Comparison of ENCODE assay signal across 10 cellular contexts in genomic region chr9:130421802-130422276, GRCh38. TPM values are rescaled to one million over a fixed set of nuclear protein-coding genes. Genes with fewer than 3 reads are reported as not detected.
DNase-seq lines count a peak whose midpoint lies in the region; ATAC-seq and TF ChIP-seq lines count a peak whose summit lies in the region.
"Had no signal": no experiment of that assay in that cellular context is flagged by ENCODE, and none has a peak within 500 bp of the region (broad histone marks: within the 10 kb centered on the region; RNA-seq: fewer than 3 reads in every experiment).

No MANE protein-coding gene starts in this region.

- H3K14ac ChIP-seq in neuronal stem cell (ENCODE audit: low read length): no peak overlapping the region

- H4K91ac ChIP-seq in neuronal stem cell (ENCODE audit: low read depth, low read length, poor library complexity): no peak overlapping the region

- no peak overlapping the region for H3K4me2 ChIP-seq in hepatocyte
- H3K4me2 ChIP-seq in neuronal stem cell (ENCODE audit: insufficient read depth, low read length, poor library complexity, severe bottlenecking): no peak overlapping the region

- H2BK5ac ChIP-seq in neuronal stem cell (ENCODE audit: low read length): no peak overlapping the region

- H3K79me1 ChIP-seq in neuronal stem cell (ENCODE audit: low read depth, low read length): no peaks in the 10 kb centered on the region

- no peak overlapping the region for H4K8ac ChIP-seq in neuronal stem cell (ENCODE audit: low read depth, low read length)

- H3K4me1 Mint-ChIP-seq in CD4-positive, alpha-beta memory T cell: peaks cover 0 to 1% (median 0%) of the 10 kb centered on the region in 4 donors

- no peak overlapping the region for H3K4me3 Mint-ChIP-seq in CD4-positive, alpha-beta memory T cell
- H3K4me3 Mint-ChIP-seq: CD8-positive, alpha-beta T cell had no signal

- H2AK5ac ChIP-seq in neuronal stem cell (ENCODE audit: low read depth, low read length): no peak overlapping the region

- no peaks in the 10 kb centered on the region for H3K79me2 ChIP-seq in hepatocyte

- H3K4me1 ChIP-seq in HUES64 (ENCODE audit: insufficient read depth, low read length) (peaks cover 17% of the 10 kb centered on the region), hepatocyte (ENCODE audit: insufficient read depth) (peaks cover 19% of the 10 kb centered on the region), neuronal stem cell (ENCODE audit: control insufficient read depth in 2 of 2, insufficient read depth in 1 of 2, low read depth in 1 of 2, low read length in 2 of 2) (peaks cover 0 to 2% of the 10 kb centered on the region in 2 donors), left lung (peaks cover 0 to under 1% of the 10 kb centered on the region in 2 donors)
- no peaks in the 10 kb centered on the region for H3K4me1 ChIP-seq in CD4-positive, alpha-beta memory T cell (ENCODE audit: insufficient read depth, low read length)
- H3K4me1 ChIP-seq: upper lobe of right lung had no signal

- DNase-seq in AG09309 (ENCODE audit: low read depth) (peak; percentile 45), SHP77 (lab: John Stamatoyannopoulos, UW) (peak; percentile 77 to 87), hepatocyte (ENCODE audit: low spot score) (peak; percentile 36), neuronal stem cell (ENCODE audit: low spot score) (no peak), left lung (no peak), C1 segment of cervical spinal cord (lab: John Stamatoyannopoulos, UW) (no peak)
- DNase-seq in CD4-positive, alpha-beta memory T cell: no peak
- DNase-seq: CD8-positive, alpha-beta T cell; upper lobe of right lung had no signal

- no peaks in the 10 kb centered on the region for H3K36me3 ChIP-seq in HUES64 (ENCODE audit: insufficient read depth, low read length)
- H3K36me3 ChIP-seq in hepatocyte (replicated peaks; ENCODE audit: insufficient read depth, low read depth): no peaks in the 10 kb centered on the region
- H3K36me3 ChIP-seq in neuronal stem cell (replicated peaks in 1 of 2; ENCODE audit: control insufficient read depth in 2 of 2, insufficient read depth in 2 of 2, low read length in 2 of 2): no peaks in the 10 kb centered on the region
- no peaks in the 10 kb centered on the region for H3K36me3 ChIP-seq in left lung
- H3K36me3 ChIP-seq in CD4-positive, alpha-beta memory T cell (ENCODE audit: insufficient read depth, low read length): no peaks in the 10 kb centered on the region
- H3K36me3 ChIP-seq: upper lobe of right lung had no signal

- 47% methylated on average over 13 of the region's 13 CpGs for WGBS in HUES64
- WGBS in hepatocyte (ENCODE audit: low lambda C conversion rate, missing lambda C conversion rate): 62% methylated on average over 13 of the region's 13 CpGs
- WGBS in neuronal stem cell (ENCODE audit: extremely low coverage in 2 of 2, insufficient read length in 2 of 2, insufficient replicate concordance in 1 of 2), 2 donors: no CpG with 5 or more reads among the region's 13 CpGs

- no peaks in the 10 kb centered on the region for H4K20me1 ChIP-seq in hepatocyte (ENCODE audit: insufficient read depth, poor library complexity, severe bottlenecking)

- no peak overlapping the region for H3K18ac ChIP-seq in neuronal stem cell (ENCODE audit: low read length)

- H3K36me3 Mint-ChIP-seq in CD4-positive, alpha-beta memory T cell: no peaks in the 10 kb centered on the region
- H3K36me3 Mint-ChIP-seq: CD8-positive, alpha-beta T cell had no signal

- no peak overlapping the region for H3K27ac Mint-ChIP-seq in CD4-positive, alpha-beta memory T cell
- H3K27ac Mint-ChIP-seq: CD8-positive, alpha-beta T cell had no signal

- H3K9me3 ChIP-seq in HUES64 (ENCODE audit: insufficient read depth, low read depth, low read length) (no peaks in the 10 kb centered on the region), hepatocyte (ENCODE audit: low read depth) (no peaks in the 10 kb centered on the region), neuronal stem cell (replicated peaks in 1 of 2; ENCODE audit: control insufficient read depth in 2 of 2, insufficient read depth in 1 of 2, low read depth in 1 of 2, low read length in 2 of 2) (peaks cover 0 to 6% of the 10 kb centered on the region in 2 donors), left lung (no peaks in the 10 kb centered on the region)
- H3K9me3 ChIP-seq in CD4-positive, alpha-beta memory T cell (ENCODE audit: control insufficient read depth in 1 of 2, low read length in 2 of 2): no peaks in the 10 kb centered on the region
- H3K9me3 ChIP-seq: upper lobe of right lung had no signal

- POLR2A ChIA-PET in CD4-positive, alpha-beta memory T cell (lab: Charles Lee; ENCODE audit: partially characterized antibody): no interaction called here

- CTCF ChIA-PET in CD4-positive, alpha-beta memory T cell (lab: Charles Lee; ENCODE audit: partially characterized antibody): no interaction called here

- H3K27me3 ChIP-seq in HUES64 (ENCODE audit: insufficient read depth, low read length): no peaks in the 10 kb centered on the region
- H3K27me3 ChIP-seq in hepatocyte: no peaks in the 10 kb centered on the region
- H3K27me3 ChIP-seq in neuronal stem cell (ENCODE audit: control insufficient read depth in 3 of 3, insufficient read depth in 3 of 3, low read depth in 1 of 3, low read length in 3 of 3): peaks cover 0 to 39% (median 0%) of the 10 kb centered on the region in 3 experiments
- no peaks in the 10 kb centered on the region for H3K27me3 ChIP-seq in left lung
- H3K27me3 ChIP-seq in CD4-positive, alpha-beta memory T cell (ENCODE audit: insufficient read depth, low read length): no peaks in the 10 kb centered on the region
- H3K27me3 ChIP-seq: upper lobe of right lung had no signal

- no peak overlapping the region for H2BK15ac ChIP-seq in neuronal stem cell (ENCODE audit: low read length)

- H3K9ac ChIP-seq in HUES64 (ENCODE audit: low read depth, low read length) (no peak overlapping the region; the same call in 1 of the 2 replicates), neuronal stem cell (ENCODE audit: low read depth, low read length, poor library complexity) (no peak overlapping the region)

- no peak overlapping the region for H2BK12ac ChIP-seq in neuronal stem cell (ENCODE audit: low read length)

- H3K27ac ChIP-seq in HUES64 (ENCODE audit: low read depth, low read length) (peak overlapping the region; percentile 32; the same call in 1 of the 2 replicates), hepatocyte (no peak overlapping the region), neuronal stem cell (replicated peaks; ENCODE audit: low read length) (no peak overlapping the region), left lung (no peak overlapping the region)
- no peak overlapping the region for H3K27ac ChIP-seq in CD4-positive, alpha-beta memory T cell (ENCODE audit: low read depth, low read length)
- H3K27ac ChIP-seq: upper lobe of right lung had no signal

- intact Hi-C loops in left lung (cut with DNase I): no loop called here
- intact Hi-C loops in CD4-positive, alpha-beta memory T cell (cut with micrococcal nuclease): no loop called here

- H3K23ac ChIP-seq in neuronal stem cell (ENCODE audit: low read depth, low read length, poor library complexity): no peak overlapping the region

- peaks cover 5 to 6% of the 10 kb centered on the region in 2 donors for H3K27me3 Mint-ChIP-seq in CD4-positive, alpha-beta memory T cell

- H3K9me3 Mint-ChIP-seq in CD4-positive, alpha-beta memory T cell: peaks cover 0 to 2% (median 0%) of the 10 kb centered on the region in 8 donors
- H3K9me3 Mint-ChIP-seq: CD8-positive, alpha-beta T cell had no signal

- H2AFZ ChIP-seq in hepatocyte: no peak overlapping the region
- no peak overlapping the region for H2AFZ ChIP-seq in neuronal stem cell (ENCODE audit: low read length)

- H3K9me2 ChIP-seq in hepatocyte (replicated peaks; ENCODE audit: insufficient read depth): no peaks in the 10 kb centered on the region

- no peak overlapping the region for H3K4ac ChIP-seq in neuronal stem cell (ENCODE audit: low read length)

- no peak for ATAC-seq in left lung
- ATAC-seq: CD8-positive, alpha-beta T cell; upper lobe of right lung had no signal

- H2BK120ac ChIP-seq in neuronal stem cell (ENCODE audit: low read depth, low read length): no peak overlapping the region

- no peak for TF ChIP-seq CTCF in AG09309 (IDR thresholded peaks at IDR 0.05; ENCODE audit: control insufficient read depth, insufficient read depth, low read depth, low read length, missing control alignments)
- TF ChIP-seq CTCF in hepatocyte (IDR thresholded peaks at IDR 0.05; ENCODE audit: poor library complexity): no peak
- no peak for TF ChIP-seq CTCF in left lung (IDR thresholded peaks at IDR 0.05)

- H3K4me3 ChIP-seq in AG09309 (ENCODE audit: control insufficient read depth, low read depth, low read length) (no peak overlapping the region), HUES64 (ENCODE audit: low read length) (no peak overlapping the region), hepatocyte (no peak overlapping the region), neuronal stem cell (ENCODE audit: low read length in 2 of 2) (no peak overlapping the region), left lung (no peak overlapping the region)
- no peak overlapping the region for H3K4me3 ChIP-seq in CD4-positive, alpha-beta memory T cell (ENCODE audit: low read length in 2 of 2)
- H3K4me3 ChIP-seq: upper lobe of right lung had no signal

RNA-seq across cellular contexts. Expression of gene ASS1, which starts 22.9 kb away (rescaled TPM):
- 38.1 TPM for polyA plus RNA-seq in HUES64 (2013, experiment 1 of 2)
- 36.4 TPM for polyA plus RNA-seq in HUES64 (2013, experiment 2 of 2)
- 292 and 321 TPM in 2 replicates for total RNA-seq in hepatocyte
- 103 and 145 TPM in 2 replicates for polyA plus RNA-seq in hepatocyte
- polyA plus RNA-seq in neuronal stem cell (2013, experiment 1 of 2): 19.7 TPM
- 19.8 TPM for polyA plus RNA-seq in neuronal stem cell (2013, experiment 2 of 2)
- 10 to 100 TPM; 76.7 to 99.7 TPM for total RNA-seq in left lung
- total RNA-seq in CD4-positive, alpha-beta memory T cell: not detected
- polyA plus RNA-seq in CD4-positive, alpha-beta memory T cell: not detected
- total RNA-seq: CD8-positive, alpha-beta T cell had no signal

Comparison
In these comparisons a context has a peak if more than half of its experiments do, and no peak if none do; other contexts are left out.
1. DNase-seq: peak in AG09309 (single experiment), SHP77 (2 of 2) and hepatocyte (single experiment); none in neuronal stem cell (single experiment), left lung (0 of 2), C1 segment of cervical spinal cord (0 of 14) and CD4-positive, alpha-beta memory T cell (0 of 5).
2. RNA of gene ASS1, which starts 22.9 kb away (total RNA-seq): 292 to 321 TPM in hepatocyte and 76.7 to 99.7 TPM in left lung; not detected in CD4-positive, alpha-beta memory T cell; every median in the first group is over 10 times any median in the second.